17 cellular contexts compared by ENCODE assay signal in the genomic region with DNA sequence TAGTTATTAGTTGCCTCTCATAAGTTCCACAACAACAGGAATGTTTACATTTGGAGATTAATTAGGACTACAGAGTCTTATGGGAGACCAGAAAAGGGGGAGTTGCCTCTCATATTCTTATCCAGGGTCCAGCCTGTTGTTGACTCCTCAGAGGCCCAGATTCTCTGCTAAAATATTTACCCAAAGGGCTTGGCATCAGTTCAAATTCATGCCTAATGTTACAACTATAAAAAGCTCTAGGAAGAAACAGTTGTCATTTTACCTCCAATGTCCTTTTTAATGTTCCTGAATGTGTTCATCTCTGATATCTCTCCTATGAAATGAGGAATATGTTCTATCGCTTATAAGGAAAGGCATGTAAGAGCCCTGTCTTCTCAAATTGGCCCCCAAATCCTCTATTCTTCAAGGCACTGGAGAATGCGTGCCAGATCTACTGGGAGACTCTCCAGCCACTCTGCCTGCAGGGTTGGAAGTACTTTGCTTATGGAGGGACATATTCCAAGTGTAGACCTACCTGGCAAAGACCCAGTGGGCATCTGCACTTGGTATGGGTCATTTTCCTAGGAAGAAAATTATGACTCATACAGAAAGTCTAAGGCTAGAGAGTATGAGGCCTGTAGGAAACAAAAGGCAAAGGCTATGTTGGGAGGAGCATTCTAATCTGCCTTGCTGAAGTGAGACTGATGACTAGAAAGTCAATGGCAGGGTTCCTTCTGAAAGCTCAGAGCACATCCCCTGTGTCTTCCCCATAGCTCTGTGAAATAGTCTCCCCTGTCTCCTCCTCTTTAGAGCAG.
DNase-seq lines count a peak whose midpoint lies in the region; ATAC-seq and TF ChIP-seq lines count a peak whose summit lies in the region.
"Had no signal": no experiment of that assay in that cellular context is flagged by ENCODE, and none has a peak within 500 bp of the region (broad histone marks: within the 10 kb centered on the region; RNA-seq: fewer than 3 reads in every experiment).

No MANE protein-coding gene starts in this region.

- peak overlapping the region; percentile 11 for H3K4me3 Mint-ChIP-seq in activated naive CD8-positive, alpha-beta T cell
- H3K4me3 Mint-ChIP-seq: activated CD4-positive, alpha-beta T cell treated with anti-CD3 and anti-CD28 coated beads for 36 hours had no signal

- intact Hi-C loops in heart left ventricle (cut with DNase I) = loop anchor here in 1 of 10 donors (1.0 kb wide), 1 partner anchor 41 kb away; no protein-coding TSS in a partner anchor
- intact Hi-C loops in cardiac septum (cut with DNase I) = loop anchor here (5.0 kb wide), 1 partner anchor 39 kb away; no protein-coding TSS in a partner anchor
- intact Hi-C loops in tibial artery (cut with DNase I; ENCODE audit: low total_unique reads) = no loop called here
- intact Hi-C loops in esophagus muscularis mucosa (cut with DNase I) = no loop called here

- H3K9me3 ChIP-seq in heart left ventricle (peaks cover 0 to 4% (median 0%) of the 10 kb centered on the region in 12 donors), tibial artery (no peaks in the 10 kb centered on the region), esophagus muscularis mucosa (no peaks in the 10 kb centered on the region)
- H3K9me3 ChIP-seq: ovary had no signal

- H3K27ac ChIP-seq in heart left ventricle (no peak overlapping the region), tibial artery (peak overlapping the region; percentile 48 to 53), esophagus muscularis mucosa (replicated peaks in 1 of 4) (no peak overlapping the region)
- H3K27ac ChIP-seq: brain microvascular endothelial cell, ovary had no signal

- no peak for TF ChIP-seq EP300 in esophagus muscularis mucosa (IDR thresholded peaks at IDR 0.05)

- no peaks in the 10 kb centered on the region for H3K27me3 ChIP-seq in heart left ventricle
- no peaks in the 10 kb centered on the region for H3K27me3 ChIP-seq in tibial artery
- H3K27me3 ChIP-seq in esophagus muscularis mucosa = no peaks in the 10 kb centered on the region
- H3K27me3 ChIP-seq: brain microvascular endothelial cell, ovary, spleen had no signal

- H3K4me3 ChIP-seq in heart left ventricle = no peak overlapping the region
- H3K4me3 ChIP-seq in fibroblast of pulmonary artery (replicated peaks; ENCODE audit: low read depth, low read length) = no peak overlapping the region
- no peak overlapping the region for H3K4me3 ChIP-seq in tibial artery
- no peak overlapping the region for H3K4me3 ChIP-seq in esophagus muscularis mucosa
- H3K4me3 ChIP-seq: ovary, spleen had no signal

- no peaks in the 10 kb centered on the region for H3K36me3 ChIP-seq in heart left ventricle
- H3K36me3 ChIP-seq in tibial artery = no peaks in the 10 kb centered on the region
- H3K36me3 ChIP-seq in esophagus muscularis mucosa = no peaks in the 10 kb centered on the region
- H3K36me3 ChIP-seq: brain microvascular endothelial cell, ovary, spleen had no signal

- H3K4me1 ChIP-seq in heart left ventricle (peaks cover 0 to 19% (median 7%) of the 10 kb centered on the region in 12 donors), tibial artery (peaks cover 0 to 38% (median 18%) of the 10 kb centered on the region in 4 donors), esophagus muscularis mucosa (peaks cover 4 to 14% (median 8%) of the 10 kb centered on the region in 4 donors)

- no peak for TF ChIP-seq POLR2A in heart left ventricle (IDR thresholded peaks at IDR 0.05)
- TF ChIP-seq POLR2A in esophagus muscularis mucosa (IDR thresholded peaks at IDR 0.05; ENCODE audit: low read depth) = no peak

- no peak for TF ChIP-seq CTCF in heart left ventricle (IDR thresholded peaks at IDR 0.05)
- TF ChIP-seq CTCF in fibroblast of pulmonary artery (IDR thresholded peaks at IDR 0.05; ENCODE audit: low read length, missing control alignments) = no peak
- TF ChIP-seq CTCF in tibial artery (IDR thresholded peaks at IDR 0.05) = no peak
- TF ChIP-seq CTCF in esophagus muscularis mucosa (IDR thresholded peaks at IDR 0.05) = no peak

- peaks cover 3% of the 10 kb centered on the region for H3K36me3 Mint-ChIP-seq in activated naive CD8-positive, alpha-beta T cell

- H3K27me3 Mint-ChIP-seq in activated naive CD8-positive, alpha-beta T cell = peaks cover 3% of the 10 kb centered on the region
- H3K27me3 Mint-ChIP-seq: activated CD4-positive, alpha-beta T cell treated with anti-CD3 and anti-CD28 coated beads for 36 hours had no signal

- H3K27ac Mint-ChIP-seq in activated naive CD8-positive, alpha-beta T cell = peak overlapping the region; percentile 84
- H3K27ac Mint-ChIP-seq: activated CD4-positive, alpha-beta T cell treated with anti-CD3 and anti-CD28 coated beads for 36 hours had no signal

- H3K4me1 Mint-ChIP-seq in activated naive CD8-positive, alpha-beta T cell (ENCODE audit: low read depth) = peaks cover 21% of the 10 kb centered on the region

- DNase-seq in heart left ventricle = no peak
- DNase-seq in cardiac septum (ENCODE audit: low spot score) = no peak
- DNase-seq in fibroblast of pulmonary artery (ENCODE audit: low read depth) = peak; percentile 41
- no peak for DNase-seq in tibial artery
- no peak for DNase-seq in esophagus muscularis mucosa (ENCODE audit: extremely low spot score)
- DNase-seq: activated CD4-positive, alpha-beta T cell treated with anti-CD3 and anti-CD28 coated beads for 36 hours; brain microvascular endothelial cell; DMS 273 treated with DMSO at 0.1 percent for 48 hours; islet precursor cell; Kasumi-1; midbrain; NCI-H2081; ovary; spleen had no signal

- ATAC-seq in heart left ventricle (peak in 3 of 4 donors; percentile 60 to 78 (median 77)), GM21447 (IDR thresholded peaks at IDR 0.05; ENCODE audit: unreplicated experiment) (no peak)
- ATAC-seq in activated CD4-positive, CD25-positive, alpha-beta regulatory T cell treated with anti-CD3 and anti-CD28 coated beads, Interleukin-2, amount 50 U/mL, for 24 hours = no peak

- WGBS in heart left ventricle, 4 donors = 25 to 57% (median 50%) methylated on average over 2 of the region's 2 CpGs
- 33% methylated on average over 2 of the region's 2 CpGs for WGBS in esophagus muscularis mucosa

- no peaks in the 10 kb centered on the region for H3K9me3 Mint-ChIP-seq in activated naive CD8-positive, alpha-beta T cell (ENCODE audit: low read depth)

Comparison
In these comparisons a context has a peak if more than half of its experiments do, and no peak if none do; other contexts are left out.
1. ATAC-seq: peak in heart left ventricle (3 of 4); none in GM21447 (single experiment) and activated CD4-positive, CD25-positive, alpha-beta regulatory T cell treated with anti-CD3 and anti-CD28 coated beads, Interleukin-2, amount 50 U/mL, for 24 hours (0 of 2).
2. H3K27ac ChIP-seq: peak in tibial artery (2 of 2); none in heart left ventricle (0 of 12) and esophagus muscularis mucosa (0 of 4).